31 cellular contexts compared by ENCODE assay signal in the genomic region with DNA sequence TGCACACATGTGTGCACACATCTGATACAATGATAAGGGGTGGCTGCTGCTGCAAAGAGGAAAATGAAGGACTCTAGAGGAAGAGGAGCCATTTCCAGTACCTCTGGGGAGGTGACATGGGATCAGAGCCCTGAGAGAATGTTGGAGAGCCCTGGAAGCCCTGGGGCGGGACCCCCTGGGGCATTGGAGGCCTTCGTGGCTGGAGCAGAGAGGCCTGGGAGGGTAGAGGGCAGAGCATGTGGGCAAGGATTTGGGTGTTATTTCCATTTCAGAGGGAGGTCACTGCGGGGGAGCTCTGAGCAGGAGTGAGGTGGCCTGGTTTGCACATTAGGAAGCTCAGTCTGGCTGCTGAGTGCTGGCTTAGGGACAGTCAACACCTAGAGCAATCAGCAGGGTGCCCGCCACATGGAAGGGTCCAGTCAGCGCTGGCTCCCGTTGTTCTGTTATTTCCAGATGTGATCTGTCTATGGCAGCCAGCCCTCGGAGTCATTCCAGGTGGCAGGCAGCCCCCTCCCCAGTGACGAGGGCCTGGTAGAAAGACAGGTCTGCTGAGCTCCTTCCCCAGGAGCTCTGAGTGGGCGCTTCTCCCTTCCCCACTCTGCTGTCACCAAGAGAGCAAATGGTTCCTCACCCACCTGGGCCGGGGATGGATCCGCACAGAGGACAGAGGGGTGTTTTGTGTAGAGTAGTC. TPM values are rescaled to one million over a fixed set of nuclear protein-coding genes. Genes with fewer than 3 reads are reported as not detected.
"Had no signal": no experiment of that assay in that cellular context is flagged by ENCODE, and none has a peak within 500 bp of the region (broad histone marks: within the 10 kb centered on the region; RNA-seq: fewer than 3 reads in every experiment).

No MANE protein-coding gene starts in this region.

- H3K9me3 ChIP-seq: body of pancreas, colonic mucosa, esophagus muscularis mucosa, lower lobe of right lung, ovary, sigmoid colon, testis, vagina had no signal

- H3K27ac ChIP-seq: body of pancreas, colonic mucosa, dorsolateral prefrontal cortex, lower lobe of right lung, ovary, sigmoid colon, testis, vagina had no signal

- H3K27ac Mint-ChIP-seq: activated B cell treated with CpG ODN at 0.5 μM for 24 hours; activated CD4-positive, alpha-beta T cell treated with anti-CD3 and anti-CD28 coated beads for 36 hours; activated naive CD8-positive, alpha-beta T cell treated with anti-CD3 and anti-CD28 coated beads, Interleukin-2, amount 10 ng/mL, durations not matched to agents 7 days and 5 days; activated T-cell treated with anti-CD3 and anti-CD28 coated beads, Interleukin-2, amount 50 U/mL, for 24 hours; activated T-helper 2 cell treated with anti-CD3 and anti-CD28 coated beads, Interferon-gamma antibody, Interleukin-2, Interleukin-4, amounts not matched to agents 10 μg/mL and 5 μg/mL and 100 μg/mL, durations not matched to agents 14 hours and 24 hours and 36 hours; effector memory CD8-positive, alpha-beta T cell had no signal

- H3K27me3 ChIP-seq: body of pancreas, colonic mucosa, dorsolateral prefrontal cortex, esophagus muscularis mucosa, ovary, sigmoid colon, testis, vagina had no signal

- H3K4me1 ChIP-seq: body of pancreas, colonic mucosa, lower lobe of right lung, sigmoid colon, testis had no signal

- H3K9me3 Mint-ChIP-seq: activated B cell treated with CpG ODN at 0.5 μM for 24 hours; activated naive CD8-positive, alpha-beta T cell treated with anti-CD3 and anti-CD28 coated beads, Interleukin-2, amount 10 ng/mL, durations not matched to agents 7 days and 5 days; activated T-cell treated with anti-CD3 and anti-CD28 coated beads, Interleukin-2, amount 50 U/mL, for 24 hours; activated T-helper 2 cell treated with anti-CD3 and anti-CD28 coated beads, Interferon-gamma antibody, Interleukin-2, Interleukin-4, amounts not matched to agents 10 μg/mL and 5 μg/mL and 100 μg/mL, durations not matched to agents 14 hours and 24 hours and 36 hours; effector memory CD8-positive, alpha-beta T cell had no signal

- H3K4me2 ChIP-seq: smooth muscle cell had no signal

- DNase-seq: activated B cell treated with CpG ODN at 0.5 μM for 24 hours; activated CD4-positive, alpha-beta T cell treated with anti-CD3 and anti-CD28 coated beads for 36 hours; activated CD4-positive, alpha-beta T cell treated with anti-CD3 and anti-CD28 coated beads, Interleukin-2, amount 50 U/mL, for 4 hours; activated CD8-positive, alpha-beta memory T cell treated with anti-CD3 and anti-CD28 coated beads for 24 hours; activated CD8-positive, alpha-beta memory T cell treated with anti-CD3 and anti-CD28 coated beads, Interleukin-2, amount 50 U/mL, for 4 hours; activated naive CD4-positive, alpha-beta T cell; activated naive CD8-positive, alpha-beta T cell treated with anti-CD3 and anti-CD28 coated beads, Interleukin-2, amount 10 ng/mL, durations not matched to agents 7 days and 5 days; activated T-cell treated with anti-CD3 and anti-CD28 coated beads, Interleukin-2, amount 50 U/mL, for 24 hours; body of pancreas; colonic mucosa; dorsolateral prefrontal cortex; effector memory CD8-positive, alpha-beta T cell; islet precursor cell; left cardiac atrium; lower lobe of right lung; mesendoderm; naive B cell; ovary; stimulated activated CD4-positive, alpha-beta T cell treated with anti-CD3 and anti-CD28 coated beads, Interleukin-2, amount 100 ng/mL, for 48 hours; stimulated activated CD8-positive, alpha-beta memory T cell treated with anti-CD3 and anti-CD28 coated beads, Interleukin-4, amount 100 ng/mL, for 48 hours; stimulated activated naive CD4-positive, alpha-beta T cell; T-helper 1 cell; T-helper 9 cell; testis; trophoblast cell had no signal

- ATAC-seq: activated CD4-positive, alpha-beta T cell treated with anti-CD3 and anti-CD28 coated beads for 36 hours; body of pancreas; effector memory CD8-positive, alpha-beta T cell; lower lobe of right lung had no signal

- H3K36me3 Mint-ChIP-seq: activated naive CD8-positive, alpha-beta T cell treated with anti-CD3 and anti-CD28 coated beads, Interleukin-2, amount 10 ng/mL, durations not matched to agents 7 days and 5 days; naive B cell had no signal

- H3K4me1 Mint-ChIP-seq: activated B cell treated with CpG ODN at 0.5 μM for 24 hours; activated CD4-positive, alpha-beta T cell treated with anti-CD3 and anti-CD28 coated beads for 36 hours; activated naive CD8-positive, alpha-beta T cell treated with anti-CD3 and anti-CD28 coated beads, Interleukin-2, amount 10 ng/mL, durations not matched to agents 7 days and 5 days; naive B cell had no signal

- H3K36me3 ChIP-seq: colonic mucosa, ovary had no signal

- H3K27me3 Mint-ChIP-seq: activated B cell treated with CpG ODN at 0.5 μM for 24 hours; activated CD4-positive, alpha-beta T cell treated with anti-CD3 and anti-CD28 coated beads for 36 hours; activated naive CD8-positive, alpha-beta T cell treated with anti-CD3 and anti-CD28 coated beads, Interleukin-2, amount 10 ng/mL, durations not matched to agents 7 days and 5 days had no signal

- H3K4me3 ChIP-seq: body of pancreas, colonic mucosa, dorsolateral prefrontal cortex, esophagus muscularis mucosa, lower lobe of right lung, ovary, sigmoid colon, smooth muscle cell, testis, vagina had no signal

- H3K4me3 Mint-ChIP-seq: activated B cell treated with CpG ODN at 0.5 μM for 24 hours; activated CD4-positive, alpha-beta T cell treated with anti-CD3 and anti-CD28 coated beads for 36 hours; activated naive CD8-positive, alpha-beta T cell treated with anti-CD3 and anti-CD28 coated beads, Interleukin-2, amount 10 ng/mL, durations not matched to agents 7 days and 5 days; activated T-cell treated with anti-CD3 and anti-CD28 coated beads, Interleukin-2, amount 50 U/mL, for 24 hours; effector memory CD8-positive, alpha-beta T cell; naive B cell had no signal

RNA-seq across cellular contexts. Expression of a gene that starts 24.1 kb away (rescaled TPM):
- total RNA-seq: activated B cell treated with CpG ODN at 0.5 μM for 24 hours; activated CD4-positive, alpha-beta T cell treated with anti-CD3 and anti-CD28 coated beads for 36 hours; activated naive CD8-positive, alpha-beta T cell treated with anti-CD3 and anti-CD28 coated beads, Interleukin-2, amount 10 ng/mL, durations not matched to agents 7 days and 5 days; activated T-helper 2 cell treated with anti-CD3 and anti-CD28 coated beads, Interferon-gamma antibody, Interleukin-2, Interleukin-4, amounts not matched to agents 10 μg/mL and 5 μg/mL and 100 μg/mL, durations not matched to agents 14 hours and 24 hours and 36 hours; body of pancreas; frontal cortex; smooth muscle cell; vagina had no signal
- polyA plus RNA-seq: ovary, smooth muscle cell had no signal
